ENCODE assay signal across 11 cellular contexts in the genomic region with DNA sequence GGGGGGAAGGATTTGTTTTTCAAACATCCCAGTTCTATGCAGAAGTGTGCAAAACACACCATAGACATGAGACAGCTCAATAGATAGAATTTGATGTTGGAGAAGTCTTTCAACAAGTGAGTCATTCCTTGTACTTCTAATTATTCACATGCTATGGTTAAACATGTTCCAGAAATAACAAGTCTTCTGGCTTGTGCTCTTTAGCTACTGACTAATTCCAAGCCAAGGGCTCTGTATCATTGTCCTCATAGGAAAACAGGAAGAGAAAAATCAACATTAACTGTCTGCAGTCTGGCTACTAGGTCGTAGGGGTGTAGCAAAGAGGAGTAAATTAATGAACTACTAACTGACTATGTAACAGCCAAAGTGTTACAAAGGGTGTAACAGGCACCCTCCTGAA. TPM values are rescaled to one million over a fixed set of nuclear protein-coding genes. Genes with fewer than 3 reads are reported as not detected.
A peak's percentile ranks its signal among the peaks of the same experiment; 100 is the strongest.
DNase-seq lines count a peak whose midpoint lies in the region; ATAC-seq and TF ChIP-seq lines count a peak whose summit lies in the region.
"Had no signal": no experiment of that assay in that cellular context is flagged by ENCODE, and none has a peak within 500 bp of the region (broad histone marks: within the 10 kb centered on the region; RNA-seq: fewer than 3 reads in every experiment).

No MANE protein-coding gene starts in this region.

- H3K27ac Mint-ChIP-seq in activated CD8-positive, alpha-beta memory T cell treated with anti-CD3 and anti-CD28 coated beads, Interleukin-2, amount 10 ng/mL, durations not matched to agents 7 days and 5 days, result no peak overlapping the region

- in situ Hi-C loops in brain microvascular endothelial cell (cut with HindIII; ENCODE audit: low pct_ligation_motif_present, low sequenced_read_pairs), result no loop called here

- ATAC-seq in left cardiac atrium (peak; percentile 50 to 92), thoracic aorta (ENCODE audit: insufficient number of reproducible peaks, low FRiP score, low read depth) (no peak), GM21381 (IDR thresholded peaks at IDR 0.05; ENCODE audit: unreplicated experiment) (no peak)
- no peak for ATAC-seq in activated CD8-positive, alpha-beta memory T cell treated with anti-CD3 and anti-CD28 coated beads, Interleukin-2, amount 10 ng/mL, durations not matched to agents 7 days and 5 days

- CTCF ChIA-PET in activated CD8-positive, alpha-beta memory T cell treated with anti-CD3 and anti-CD28 coated beads, Interleukin-2, amount 10 ng/mL, durations not matched to agents 7 days and 5 days (lab: Charles Lee), result no interaction called here

- TF ChIP-seq CTCF in brain microvascular endothelial cell (IDR thresholded peaks at IDR 0.05; ENCODE audit: low read depth, low read length, missing control alignments), result no peak
- no peak for TF ChIP-seq CTCF in thoracic aorta (IDR thresholded peaks at IDR 0.05)
- no peak for TF ChIP-seq CTCF in spleen (IDR thresholded peaks at IDR 0.05 in 8 of 11, conservative IDR thresholded peaks at IDR 0.05 in 3 of 11)

- H3K27me3 Mint-ChIP-seq in activated CD8-positive, alpha-beta memory T cell treated with anti-CD3 and anti-CD28 coated beads, Interleukin-2, amount 10 ng/mL, durations not matched to agents 7 days and 5 days, result peaks cover 3% of the 10 kb centered on the region

- intact Hi-C loops in left cardiac atrium (cut with DNase I) (no loop called here), spleen (cut with DNase I; ENCODE audit: low total_unique reads) (no loop called here)

- H3K4me1 ChIP-seq in thoracic aorta (ENCODE audit: control insufficient read depth in 1 of 2, low read depth in 2 of 2) (peaks cover 22 to 38% of the 10 kb centered on the region in 2 donors), spleen (peaks cover 0 to 12% (median 11%) of the 10 kb centered on the region in 6 donors)

- H3K4me3 Mint-ChIP-seq in activated CD8-positive, alpha-beta memory T cell treated with anti-CD3 and anti-CD28 coated beads, Interleukin-2, amount 10 ng/mL, durations not matched to agents 7 days and 5 days, result no peak overlapping the region

- H3K4me3 ChIP-seq in brain microvascular endothelial cell (ENCODE audit: low read depth, low read length) (no peak overlapping the region), thoracic aorta (peak overlapping the region; percentile 0), spleen (no peak overlapping the region)
- H3K4me3 ChIP-seq: skin epidermis had no signal

- peaks cover 6% of the 10 kb centered on the region for H3K36me3 Mint-ChIP-seq in activated CD8-positive, alpha-beta memory T cell treated with anti-CD3 and anti-CD28 coated beads, Interleukin-2, amount 10 ng/mL, durations not matched to agents 7 days and 5 days

- H3K27ac ChIP-seq in brain microvascular endothelial cell (peak overlapping the region; percentile 65), thoracic aorta (peak overlapping the region in 1 of 2 donors; percentile 23), spleen (peak overlapping the region in 4 of 8 donors; percentile 3 to 42 (median 16))

- peaks cover 8% of the 10 kb centered on the region for H3K4me1 Mint-ChIP-seq in activated CD8-positive, alpha-beta memory T cell treated with anti-CD3 and anti-CD28 coated beads, Interleukin-2, amount 10 ng/mL, durations not matched to agents 7 days and 5 days

- H3K9me3 Mint-ChIP-seq in activated CD8-positive, alpha-beta memory T cell treated with anti-CD3 and anti-CD28 coated beads, Interleukin-2, amount 10 ng/mL, durations not matched to agents 7 days and 5 days (ENCODE audit: low read depth), result no peaks in the 10 kb centered on the region

- H3K36me3 ChIP-seq in brain microvascular endothelial cell (replicated peaks) (peaks cover 3% of the 10 kb centered on the region), thoracic aorta (peaks cover 10% of the 10 kb centered on the region), spleen (peaks cover 0 to 22% (median 3%) of the 10 kb centered on the region in 6 donors)

- WGBS in spleen, 5 donors, result 29 to 58% (median 51%) methylated on average over 1 of the region's 1 CpG

- DNase-seq in HPDE6-E6E7 (ENCODE audit: extremely low spot score) (peak; percentile 19), brain microvascular endothelial cell (peak; percentile 72), left cardiac atrium (no peak), thoracic aorta (ENCODE audit: low spot score) (no peak), spleen (no peak), amygdala (lab: John Stamatoyannopoulos, UW) (no peak)
- DNase-seq in activated CD8-positive, alpha-beta memory T cell treated with anti-CD3 and anti-CD28 coated beads, Interleukin-2, amount 10 ng/mL, durations not matched to agents 7 days and 5 days, result no peak
- DNase-seq: NCI-H226; stimulated activated naive CD4-positive, alpha-beta T cell had no signal

- H3K27me3 ChIP-seq in brain microvascular endothelial cell (replicated peaks) (no peaks in the 10 kb centered on the region), thoracic aorta (replicated peaks; ENCODE audit: insufficient read depth) (no peaks in the 10 kb centered on the region), spleen (replicated peaks in 1 of 7) (no peaks in the 10 kb centered on the region)

- H3K9me3 ChIP-seq in thoracic aorta (no peaks in the 10 kb centered on the region), spleen (no peaks in the 10 kb centered on the region)

- TF ChIP-seq POLR2A in spleen (IDR thresholded peaks at IDR 0.05), result no peak

RNA-seq across cellular contexts. Expression of a gene that starts 25.8 kb away (rescaled TPM):
- total RNA-seq in left cardiac atrium (not detected), thoracic aorta (not detected), spleen (not detected)
- under 1 TPM in 1 of 3 donors, not detected in 2; 0.06 TPM for polyA plus RNA-seq in spleen
- not detected for total RNA-seq in activated CD8-positive, alpha-beta memory T cell treated with anti-CD3 and anti-CD28 coated beads, Interleukin-2, amount 10 ng/mL, durations not matched to agents 7 days and 5 days

Comparison
In these comparisons a context has a peak if more than half of its experiments do, and no peak if none do; other contexts are left out.
1. DNase-seq: peak in HPDE6-E6E7 (single experiment) and brain microvascular endothelial cell (single experiment); none in left cardiac atrium (single experiment), thoracic aorta (single experiment), spleen (single experiment), amygdala (0 of 56) and activated CD8-positive, alpha-beta memory T cell treated with anti-CD3 and anti-CD28 coated beads, Interleukin-2, amount 10 ng/mL, durations not matched to agents 7 days and 5 days (single experiment).
2. ATAC-seq: peak in left cardiac atrium (2 of 2); none in thoracic aorta (single experiment), GM21381 (single experiment) and activated CD8-positive, alpha-beta memory T cell treated with anti-CD3 and anti-CD28 coated beads, Interleukin-2, amount 10 ng/mL, durations not matched to agents 7 days and 5 days (single experiment).